32 cellular contexts compared by ENCODE assay signal in the genomic region with DNA sequence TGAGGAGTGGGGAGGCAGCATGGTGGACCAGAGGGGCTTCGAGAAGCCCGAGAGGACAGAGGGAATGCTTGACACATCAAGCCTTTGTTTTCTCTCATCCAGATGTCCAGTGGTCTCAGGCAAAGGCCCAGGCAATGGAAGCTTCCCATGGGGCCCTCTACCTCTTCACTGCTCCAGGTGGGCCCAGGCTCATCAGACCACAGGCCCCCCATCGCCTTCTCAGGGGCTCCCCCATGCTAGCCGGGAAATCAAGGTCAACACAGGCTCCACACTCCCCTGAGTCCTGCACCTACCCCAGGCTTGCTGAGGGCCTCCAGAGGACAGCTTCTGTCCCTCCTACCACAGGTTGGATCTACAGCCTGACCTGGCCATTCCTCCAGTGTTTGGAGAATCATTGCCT.
"Had no signal": no experiment of that assay in that cellular context is flagged by ENCODE, and none has a peak within 500 bp of the region (broad histone marks: within the 10 kb centered on the region; RNA-seq: fewer than 3 reads in every experiment).

No MANE protein-coding gene starts in this region.

- H3K9ac ChIP-seq: neural progenitor cell, parathyroid adenoma had no signal

- H3K27me3 ChIP-seq: ovary, right lobe of liver, suprapubic skin, testis, transverse colon, uterus had no signal

- H3K4me3 Mint-ChIP-seq: naive thymus-derived CD4-positive, alpha-beta T cell; natural killer cell; nephron; neural progenitor cell; stimulated activated memory B cell treated with anti-CD40 and anti-IgM and Interleukin-4, amounts not matched to agents 10 μg/mL and 1 μg/mL and 100 μg/mL, for 72 hours; stimulated activated naive CD8-positive, alpha-beta T cell treated with anti-CD3 and anti-CD28 coated beads, Interleukin-15, amount 100 ng/mL, for 72 hours; type B pancreatic cell had no signal

- H3K4me1 Mint-ChIP-seq: naive thymus-derived CD4-positive, alpha-beta T cell; natural killer cell; stimulated activated memory B cell treated with anti-CD40 and anti-IgM and Interleukin-4, amounts not matched to agents 10 μg/mL and 1 μg/mL and 100 μg/mL, for 72 hours; stimulated activated naive CD8-positive, alpha-beta T cell treated with anti-CD3 and anti-CD28 coated beads, Interleukin-15, amount 100 ng/mL, for 72 hours had no signal

- H3K27ac ChIP-seq: neural progenitor cell, neutrophil, ovary, parathyroid adenoma, psoas muscle, right lobe of liver, sigmoid colon, suprapubic skin, testis, tibial artery, transverse colon, upper lobe of right lung, uterus had no signal

- H2AFZ ChIP-seq: neural progenitor cell, parathyroid adenoma had no signal

- H3K4me3 ChIP-seq: neural progenitor cell, ovary, psoas muscle, right lobe of liver, sigmoid colon, suprapubic skin, testis, tibial artery, transverse colon, upper lobe of right lung, uterus had no signal

- H3K9me3 ChIP-seq: neutrophil, ovary, right lobe of liver, sigmoid colon, suprapubic skin, testis, tibial artery, transverse colon, upper lobe of right lung, uterus had no signal

- H3K4me2 ChIP-seq: neural progenitor cell had no signal

- H3K9me3 Mint-ChIP-seq: stimulated activated naive CD8-positive, alpha-beta T cell treated with anti-CD3 and anti-CD28 coated beads, Interleukin-15, amount 100 ng/mL, for 72 hours; type B pancreatic cell had no signal

- H3K27ac Mint-ChIP-seq: naive thymus-derived CD4-positive, alpha-beta T cell; natural killer cell; nephron; neural progenitor cell; progenitor cell of endocrine pancreas; stimulated activated memory B cell treated with anti-CD40 and anti-IgM and Interleukin-4, amounts not matched to agents 10 μg/mL and 1 μg/mL and 100 μg/mL, for 72 hours; stimulated activated naive CD8-positive, alpha-beta T cell treated with anti-CD3 and anti-CD28 coated beads, Interleukin-15, amount 100 ng/mL, for 72 hours; type B pancreatic cell had no signal

- DNase-seq: naive thymus-derived CD4-positive, alpha-beta T cell; natural killer cell; nucleus accumbens; ovary; posterior cingulate gyrus; psoas muscle; right cardiac atrium; right lobe of liver; sigmoid colon; small intestine; stimulated activated CD4-positive, alpha-beta T cell treated with anti-CD3 and anti-CD28 coated beads, Interleukin-12 subunit alpha, Interleukin-12 subunit beta, amount 100 ng/mL, for 4 hours; stimulated activated CD4-positive, alpha-beta T cell treated with anti-CD3 and anti-CD28 coated beads, Interleukin-1b, Interleukin-23, amount 100 ng/mL, for 48 hours; stimulated activated CD4-positive, alpha-beta T cell treated with anti-CD3 and anti-CD28 coated beads, Interleukin-4, amount 100 ng/mL, for 1 hour; stimulated activated CD4-positive, alpha-beta T cell treated with anti-CD3 and anti-CD28 coated beads, Interleukin-4, amount 100 ng/mL, for 4 hours; stimulated activated CD8-positive, alpha-beta memory T cell treated with anti-CD3 and anti-CD28 coated beads, Interleukin-4, amount 100 ng/mL, for 48 hours; stimulated activated naive CD4-positive, alpha-beta T cell; stimulated activated naive CD8-positive, alpha-beta T cell treated with anti-CD3 and anti-CD28 coated beads, Interleukin-15, amount 100 ng/mL, for 72 hours; stimulated activated naive CD8-positive, alpha-beta T cell treated with anti-CD3 and anti-CD28 coated beads, Interleukin-15, Interleukin-2, amounts not matched to agents 100 U/mL and 50 U/mL, for 24 hours; substantia nigra; testis; tibial artery; transverse colon; upper lobe of right lung; uterus had no signal

- H3K4me1 ChIP-seq: neural progenitor cell, parathyroid adenoma, psoas muscle, right lobe of liver, sigmoid colon, suprapubic skin, testis, tibial artery, transverse colon, upper lobe of right lung, uterus had no signal

- H3K79me2 ChIP-seq: parathyroid adenoma had no signal

- H3K36me3 ChIP-seq: neural progenitor cell, neutrophil, ovary, right lobe of liver, sigmoid colon, suprapubic skin, tibial artery, transverse colon, upper lobe of right lung, uterus had no signal

- H3K36me3 Mint-ChIP-seq: naive thymus-derived CD4-positive, alpha-beta T cell; natural killer cell; neural progenitor cell; stimulated activated memory B cell treated with anti-CD40 and anti-IgM and Interleukin-4, amounts not matched to agents 10 μg/mL and 1 μg/mL and 100 μg/mL, for 72 hours; type B pancreatic cell had no signal
